1 cellular context compared by ENCODE assay signal in the genomic region with DNA sequence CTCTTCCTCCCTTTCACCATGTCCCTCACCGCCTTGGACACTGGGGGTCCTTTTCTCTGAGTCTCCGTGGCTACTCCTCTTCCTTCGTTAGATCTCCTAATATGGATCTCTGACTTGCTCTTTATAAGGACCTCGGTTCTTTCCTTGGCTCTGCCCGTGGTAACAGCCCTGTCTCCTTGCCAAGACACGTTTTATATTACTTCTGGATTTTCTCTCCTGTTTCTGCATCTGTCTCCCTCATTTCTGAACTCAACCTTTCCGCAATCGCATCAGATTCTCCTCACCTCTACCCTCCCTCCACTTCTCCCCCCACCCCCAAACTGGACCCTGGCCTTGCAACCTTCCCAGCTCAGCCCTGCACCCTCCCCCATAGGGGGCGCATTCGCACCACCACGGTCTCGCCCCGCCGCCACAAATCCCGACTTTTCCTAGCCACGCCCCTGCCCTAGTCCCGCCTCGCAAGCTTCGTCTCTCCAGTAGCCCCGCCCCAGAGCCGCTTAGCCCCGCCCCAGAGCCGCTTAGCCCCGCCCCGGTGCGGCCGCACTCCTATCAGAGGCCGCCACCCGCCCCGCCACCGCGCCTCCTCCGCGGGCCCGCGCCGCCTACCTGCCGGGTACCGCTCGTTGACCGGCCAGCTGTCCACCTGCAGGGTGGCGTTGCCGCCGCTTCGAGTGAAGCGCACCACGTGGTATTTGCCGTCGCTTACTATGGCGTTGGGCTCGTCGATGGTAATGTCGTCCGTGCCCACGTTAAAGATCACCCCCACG.
A peak's percentile ranks its signal among the peaks of the same experiment; 100 is the strongest.
TF ChIP-seq lines count a peak whose summit lies in the region.

No MANE protein-coding gene starts in this region.

TF ChIP-seq in K562, 482 proteins besides CTCF, POLR2A, EP300 and RAD21 (continued from another document and continues in another):
- TF ChIP-seq, protein P1, sequence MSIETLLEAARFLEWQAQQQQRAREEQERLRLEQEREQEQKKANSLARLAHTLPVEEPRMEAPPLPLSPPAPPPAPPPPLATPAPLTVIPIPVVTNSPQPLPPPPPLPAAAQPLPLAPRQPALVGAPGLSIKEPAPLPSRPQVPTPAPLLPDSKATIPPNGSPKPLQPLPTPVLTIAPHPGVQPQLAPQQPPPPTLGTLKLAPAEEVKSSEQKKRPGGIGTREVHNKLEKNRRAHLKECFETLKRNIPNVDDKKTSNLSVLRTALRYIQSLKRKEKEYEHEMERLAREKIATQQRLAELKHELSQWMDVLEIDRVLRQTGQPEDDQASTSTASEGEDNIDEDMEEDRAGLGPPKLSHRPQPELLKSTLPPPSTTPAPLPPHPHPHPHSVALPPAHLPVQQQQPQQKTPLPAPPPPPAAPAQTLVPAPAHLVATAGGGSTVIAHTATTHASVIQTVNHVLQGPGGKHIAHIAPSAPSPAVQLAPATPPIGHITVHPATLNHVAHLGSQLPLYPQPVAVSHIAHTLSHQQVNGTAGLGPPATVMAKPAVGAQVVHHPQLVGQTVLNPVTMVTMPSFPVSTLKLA (conservative IDR thresholded peaks at IDR 0.05) = peak in 1 of 2 experiments; percentile 59; a peak in 1 of 4 replicates
- TF ChIP-seq, protein P2, sequence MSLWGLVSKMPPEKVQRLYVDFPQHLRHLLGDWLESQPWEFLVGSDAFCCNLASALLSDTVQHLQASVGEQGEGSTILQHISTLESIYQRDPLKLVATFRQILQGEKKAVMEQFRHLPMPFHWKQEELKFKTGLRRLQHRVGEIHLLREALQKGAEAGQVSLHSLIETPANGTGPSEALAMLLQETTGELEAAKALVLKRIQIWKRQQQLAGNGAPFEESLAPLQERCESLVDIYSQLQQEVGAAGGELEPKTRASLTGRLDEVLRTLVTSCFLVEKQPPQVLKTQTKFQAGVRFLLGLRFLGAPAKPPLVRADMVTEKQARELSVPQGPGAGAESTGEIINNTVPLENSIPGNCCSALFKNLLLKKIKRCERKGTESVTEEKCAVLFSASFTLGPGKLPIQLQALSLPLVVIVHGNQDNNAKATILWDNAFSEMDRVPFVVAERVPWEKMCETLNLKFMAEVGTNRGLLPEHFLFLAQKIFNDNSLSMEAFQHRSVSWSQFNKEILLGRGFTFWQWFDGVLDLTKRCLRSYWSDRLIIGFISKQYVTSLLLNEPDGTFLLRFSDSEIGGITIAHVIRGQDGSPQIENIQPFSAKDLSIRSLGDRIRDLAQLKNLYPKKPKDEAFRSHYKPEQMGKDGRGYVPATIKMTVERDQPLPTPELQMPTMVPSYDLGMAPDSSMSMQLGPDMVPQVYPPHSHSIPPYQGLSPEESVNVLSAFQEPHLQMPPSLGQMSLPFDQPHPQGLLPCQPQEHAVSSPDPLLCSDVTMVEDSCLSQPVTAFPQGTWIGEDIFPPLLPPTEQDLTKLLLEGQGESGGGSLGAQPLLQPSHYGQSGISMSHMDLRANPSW (CRISPR knock-in tag; IDR thresholded peaks at IDR 0.05) = no peak
- TF ChIP-seq ZNF311 (CRISPR knock-in tag; IDR thresholded peaks at IDR 0.05) = no peak
- no peak for TF ChIP-seq ZNF696 (CRISPR knock-in tag; conservative IDR thresholded peaks at IDR 0.05)
- TF ChIP-seq CBFA2T3 (IDR thresholded peaks at IDR 0.05) = 0 out of 2 replicates have a peak, but pooled peaks have one; percentile 9
- TF ChIP-seq SREBF2 (CRISPR knock-in tag; IDR thresholded peaks at IDR 0.05) = no peak
- no peak for TF ChIP-seq FOXK2 (conservative IDR thresholded peaks at IDR 0.05 in 1 of 2, IDR thresholded peaks at IDR 0.05 in 1 of 2; ENCODE audit: low read depth in 2 of 2)
- TF ChIP-seq DIDO1 (tag; IDR thresholded peaks at IDR 0.05; ENCODE audit: low read depth) = no peak
- no peak for TF ChIP-seq SRSF3 (IDR thresholded peaks at IDR 0.05; ENCODE audit: insufficient read depth, low read length)
- TF ChIP-seq ZNF263 (CRISPR knock-in tag; IDR thresholded peaks at IDR 0.05; ENCODE audit: borderline replicate concordance) = no peak
- no peak for TF ChIP-seq NUFIP1 (IDR thresholded peaks at IDR 0.05; ENCODE audit: partially characterized antibody)
- TF ChIP-seq, protein P3, sequence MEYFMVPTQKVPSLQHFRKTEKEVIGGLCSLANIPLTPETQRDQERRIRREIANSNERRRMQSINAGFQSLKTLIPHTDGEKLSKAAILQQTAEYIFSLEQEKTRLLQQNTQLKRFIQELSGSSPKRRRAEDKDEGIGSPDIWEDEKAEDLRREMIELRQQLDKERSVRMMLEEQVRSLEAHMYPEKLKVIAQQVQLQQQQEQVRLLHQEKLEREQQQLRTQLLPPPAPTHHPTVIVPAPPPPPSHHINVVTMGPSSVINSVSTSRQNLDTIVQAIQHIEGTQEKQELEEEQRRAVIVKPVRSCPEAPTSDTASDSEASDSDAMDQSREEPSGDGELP (CRISPR knock-in tag; IDR thresholded peaks at IDR 0.05; ENCODE audit: borderline replicate concordance) = peak; percentile 90
- TF ChIP-seq, protein P4, sequence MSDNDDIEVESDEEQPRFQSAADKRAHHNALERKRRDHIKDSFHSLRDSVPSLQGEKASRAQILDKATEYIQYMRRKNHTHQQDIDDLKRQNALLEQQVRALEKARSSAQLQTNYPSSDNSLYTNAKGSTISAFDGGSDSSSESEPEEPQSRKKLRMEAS (CRISPR knock-in tag; IDR thresholded peaks at IDR 0.05) = peak; percentile 87
- no peak for TF ChIP-seq ZNF140 (CRISPR knock-in tag; IDR thresholded peaks at IDR 0.05)
- TF ChIP-seq, protein P5, sequence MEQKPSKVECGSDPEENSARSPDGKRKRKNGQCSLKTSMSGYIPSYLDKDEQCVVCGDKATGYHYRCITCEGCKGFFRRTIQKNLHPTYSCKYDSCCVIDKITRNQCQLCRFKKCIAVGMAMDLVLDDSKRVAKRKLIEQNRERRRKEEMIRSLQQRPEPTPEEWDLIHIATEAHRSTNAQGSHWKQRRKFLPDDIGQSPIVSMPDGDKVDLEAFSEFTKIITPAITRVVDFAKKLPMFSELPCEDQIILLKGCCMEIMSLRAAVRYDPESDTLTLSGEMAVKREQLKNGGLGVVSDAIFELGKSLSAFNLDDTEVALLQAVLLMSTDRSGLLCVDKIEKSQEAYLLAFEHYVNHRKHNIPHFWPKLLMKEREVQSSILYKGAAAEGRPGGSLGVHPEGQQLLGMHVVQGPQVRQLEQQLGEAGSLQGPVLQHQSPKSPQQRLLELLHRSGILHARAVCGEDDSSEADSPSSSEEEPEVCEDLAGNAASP (IDR thresholded peaks at IDR 0.05) = no peak
- no peak for TF ChIP-seq TGIF2 (CRISPR knock-in tag; IDR thresholded peaks at IDR 0.05)
- peak; percentile 22; the same call in 1 of the 2 replicates for TF ChIP-seq SMAD4 (CRISPR knock-in tag; conservative IDR thresholded peaks at IDR 0.05)
- no peak for TF ChIP-seq TCF7L2 (IDR thresholded peaks at IDR 0.05; ENCODE audit: low read depth, low read length)
- TF ChIP-seq, protein P6, sequence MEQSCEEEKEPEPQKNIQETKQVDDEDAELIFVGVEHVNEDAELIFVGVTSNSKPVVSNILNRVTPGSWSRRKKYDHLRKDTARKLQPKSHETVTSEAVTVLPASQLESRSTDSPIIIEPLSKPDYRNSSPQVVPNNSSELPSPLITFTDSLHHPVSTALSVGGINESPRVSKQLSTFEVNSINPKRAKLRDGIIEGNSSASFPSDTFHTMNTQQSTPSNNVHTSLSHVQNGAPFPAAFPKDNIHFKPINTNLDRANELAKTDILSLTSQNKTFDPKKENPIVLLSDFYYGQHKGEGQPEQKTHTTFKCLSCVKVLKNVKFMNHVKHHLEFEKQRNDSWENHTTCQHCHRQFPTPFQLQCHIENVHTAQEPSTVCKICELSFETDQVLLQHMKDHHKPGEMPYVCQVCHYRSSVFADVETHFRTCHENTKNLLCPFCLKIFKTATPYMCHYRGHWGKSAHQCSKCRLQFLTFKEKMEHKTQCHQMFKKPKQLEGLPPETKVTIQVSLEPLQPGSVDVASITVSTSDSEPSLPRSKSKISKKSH (CRISPR knock-in tag; IDR thresholded peaks at IDR 0.05) = no peak
- TF ChIP-seq SPI1 (IDR thresholded peaks at IDR 0.05; ENCODE audit: borderline replicate concordance, low read depth, low read length) = no peak
- 0 out of 2 replicates have a peak, but pooled peaks have one; percentile 25 for TF ChIP-seq NR2C2 (CRISPR knock-in tag; IDR thresholded peaks at IDR 0.05)
- TF ChIP-seq NR2C2 (tag; IDR thresholded peaks at IDR 0.05) = no peak
- peak; percentile 54 to 56; a peak in 3 of 4 replicates for TF ChIP-seq NRF1 (conservative IDR thresholded peaks at IDR 0.05 in 1 of 2, IDR thresholded peaks at IDR 0.05 in 1 of 2)
- TF ChIP-seq ZNF561 (CRISPR knock-in tag; conservative IDR thresholded peaks at IDR 0.05) = no peak
- no peak for TF ChIP-seq SNRNP70 (optimal IDR thresholded peaks at IDR 0.05; ENCODE audit: low read depth, low read length)
- TF ChIP-seq ZNF133 (CRISPR knock-in tag; IDR thresholded peaks at IDR 0.05) = no peak
- peak in 1 of 2 experiments; percentile 9; a peak in 1 of 4 replicates for TF ChIP-seq KDM1A (IDR thresholded peaks at IDR 0.05)
- 0 out of 2 replicates have a peak, but pooled peaks have one; percentile 21 for TF ChIP-seq HDAC2 (IDR thresholded peaks at IDR 0.05)
- TF ChIP-seq ELF2 (CRISPR knock-in tag; IDR thresholded peaks at IDR 0.05) = no peak
- TF ChIP-seq KAT2B (IDR thresholded peaks at IDR 0.05; ENCODE audit: low read depth, low read length) = no peak
- TF ChIP-seq TBP (optimal IDR thresholded peaks at IDR 0.05; ENCODE audit: low read depth, low read length) = peak; percentile 23
- TF ChIP-seq THRAP3 (IDR thresholded peaks at IDR 0.05; ENCODE audit: borderline replicate concordance) = no peak
- TF ChIP-seq SNIP1 (IDR thresholded peaks at IDR 0.05; ENCODE audit: low read depth) = no peak
- TF ChIP-seq, protein P7, sequence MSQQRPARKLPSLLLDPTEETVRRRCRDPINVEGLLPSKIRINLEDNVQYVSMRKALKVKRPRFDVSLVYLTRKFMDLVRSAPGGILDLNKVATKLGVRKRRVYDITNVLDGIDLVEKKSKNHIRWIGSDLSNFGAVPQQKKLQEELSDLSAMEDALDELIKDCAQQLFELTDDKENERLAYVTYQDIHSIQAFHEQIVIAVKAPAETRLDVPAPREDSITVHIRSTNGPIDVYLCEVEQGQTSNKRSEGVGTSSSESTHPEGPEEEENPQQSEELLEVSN (IDR thresholded peaks at IDR 0.05; ENCODE audit: borderline replicate concordance in 1 of 2, extremely low read depth in 1 of 2, insufficient read depth in 1 of 2, insufficient read length in 1 of 2, low read depth in 1 of 2, low read length in 1 of 2, poor library complexity in 1 of 2, severe bottlenecking in 1 of 2) = peak; percentile 88 to 90
- TF ChIP-seq, protein P8, sequence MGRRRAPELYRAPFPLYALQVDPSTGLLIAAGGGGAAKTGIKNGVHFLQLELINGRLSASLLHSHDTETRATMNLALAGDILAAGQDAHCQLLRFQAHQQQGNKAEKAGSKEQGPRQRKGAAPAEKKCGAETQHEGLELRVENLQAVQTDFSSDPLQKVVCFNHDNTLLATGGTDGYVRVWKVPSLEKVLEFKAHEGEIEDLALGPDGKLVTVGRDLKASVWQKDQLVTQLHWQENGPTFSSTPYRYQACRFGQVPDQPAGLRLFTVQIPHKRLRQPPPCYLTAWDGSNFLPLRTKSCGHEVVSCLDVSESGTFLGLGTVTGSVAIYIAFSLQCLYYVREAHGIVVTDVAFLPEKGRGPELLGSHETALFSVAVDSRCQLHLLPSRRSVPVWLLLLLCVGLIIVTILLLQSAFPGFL (CRISPR knock-in tag; IDR thresholded peaks at IDR 0.05) = no peak
- TF ChIP-seq MEF2A (IDR thresholded peaks at IDR 0.05; ENCODE audit: control insufficient read depth, low read depth, low read length) = no peak
- TF ChIP-seq, protein P9, sequence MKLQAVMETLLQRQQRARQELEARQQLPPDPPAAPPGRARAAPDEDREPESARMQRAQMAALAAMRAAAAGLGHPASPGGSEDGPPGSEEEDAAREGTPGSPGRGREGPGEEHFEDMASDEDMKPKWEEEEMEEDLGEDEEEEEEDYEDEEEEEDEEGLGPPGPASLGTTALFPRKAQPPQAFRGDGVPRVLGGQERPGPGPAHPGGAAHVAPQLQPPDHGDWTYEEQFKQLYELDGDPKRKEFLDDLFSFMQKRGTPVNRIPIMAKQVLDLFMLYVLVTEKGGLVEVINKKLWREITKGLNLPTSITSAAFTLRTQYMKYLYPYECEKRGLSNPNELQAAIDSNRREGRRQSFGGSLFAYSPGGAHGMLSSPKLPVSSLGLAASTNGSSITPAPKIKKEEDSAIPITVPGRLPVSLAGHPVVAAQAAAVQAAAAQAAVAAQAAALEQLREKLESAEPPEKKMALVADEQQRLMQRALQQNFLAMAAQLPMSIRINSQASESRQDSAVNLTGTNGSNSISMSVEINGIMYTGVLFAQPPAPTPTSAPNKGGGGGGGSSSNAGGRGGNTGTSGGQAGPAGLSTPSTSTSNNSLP (IDR thresholded peaks at IDR 0.05; ENCODE audit: borderline replicate concordance, low read depth, low read length) = no peak
- no peak for TF ChIP-seq FOXA3 (CRISPR knock-in tag; conservative IDR thresholded peaks at IDR 0.05 in 1 of 2, IDR thresholded peaks at IDR 0.05 in 1 of 2)
- TF ChIP-seq, protein P10, sequence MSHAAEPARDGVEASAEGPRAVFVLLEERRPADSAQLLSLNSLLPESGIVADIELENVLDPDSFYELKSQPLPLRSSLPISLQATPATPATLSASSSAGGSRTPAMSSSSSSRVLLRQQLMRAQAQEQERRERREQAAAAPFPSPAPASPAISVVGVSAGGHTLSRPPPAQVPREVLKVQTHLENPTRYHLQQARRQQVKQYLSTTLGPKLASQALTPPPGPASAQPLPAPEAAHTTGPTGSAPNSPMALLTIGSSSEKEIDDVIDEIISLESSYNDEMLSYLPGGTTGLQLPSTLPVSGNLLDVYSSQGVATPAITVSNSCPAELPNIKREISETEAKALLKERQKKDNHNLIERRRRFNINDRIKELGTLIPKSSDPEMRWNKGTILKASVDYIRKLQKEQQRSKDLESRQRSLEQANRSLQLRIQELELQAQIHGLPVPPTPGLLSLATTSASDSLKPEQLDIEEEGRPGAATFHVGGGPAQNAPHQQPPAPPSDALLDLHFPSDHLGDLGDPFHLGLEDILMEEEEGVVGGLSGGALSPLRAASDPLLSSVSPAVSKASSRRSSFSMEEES (CRISPR knock-in tag; IDR thresholded peaks at IDR 0.05) = no peak
- no peak for TF ChIP-seq ZC3H8 (IDR thresholded peaks at IDR 0.05)
